8 cellular contexts compared by ENCODE assay signal in genomic region chr19:55643003-55643732, GRCh38.
DNase-seq lines count a peak whose midpoint lies in the region; ATAC-seq lines count a peak whose summit lies in the region.

Gene ZNF581, plus strand, starts transcription at chr19:55643649. Its CDS starts 923 bp downstream, at chr19:55644572.

- peak; percentile 34 for ATAC-seq in HG02678 (IDR thresholded peaks at IDR 0.05; ENCODE audit: unreplicated experiment)
- ATAC-seq in GM19351 (IDR thresholded peaks at IDR 0.05; ENCODE audit: unreplicated experiment), result no peak

- DNase-seq in DMS79 treated with DMSO at 0.1 percent for 48 hours (lab: John Stamatoyannopoulos, UW) (peak; percentile 58), NCI-H510A treated with DMSO at 0.1 percent for 48 hours (lab: John Stamatoyannopoulos, UW) (peak; percentile 70)
- DNase-seq in activated CD4-positive, alpha-beta T cell treated with anti-CD3 and anti-CD28 coated beads for 4 hours, result peak; percentile 77 to 80
- peak; percentile 44 to 71 for DNase-seq in stimulated activated CD4-positive, alpha-beta T cell treated with anti-CD3 and anti-CD28 coated beads, Interleukin-1b, Interleukin-23, amount 100 ng/mL, for 1 hour (ENCODE audit: low read depth in 2 of 2)

- no peaks in the 10 kb centered on the region for H3K27me3 ChIP-seq in layer of hippocampus (ENCODE audit: control insufficient read depth, insufficient read depth, low read length)

- peak within 1 kb of the TSS; percentile 47 for H3K27ac ChIP-seq in cingulate gyrus (ENCODE audit: low read depth, low read length)
- H3K27ac ChIP-seq in layer of hippocampus (ENCODE audit: low read depth, low read length), result peak within 1 kb of the TSS; percentile 77
